Comparison of ENCODE assay signal across 16 cellular contexts in genomic region chr1:68383092-68383491, GRCh38.
"Had no signal": no experiment of that assay in that cellular context is flagged by ENCODE, and none has a peak within 500 bp of the region (broad histone marks: within the 10 kb centered on the region; RNA-seq: fewer than 3 reads in every experiment).

No MANE protein-coding gene starts in this region.

- H3K9me3 Mint-ChIP-seq: activated naive CD4-positive, alpha-beta T cell treated with anti-CD3 and anti-CD28 coated beads, Interleukin-2, amount 10 ng/mL, durations not matched to agents 7 days and 5 days; stimulated activated naive CD8-positive, alpha-beta T cell treated with anti-CD3 and anti-CD28 coated beads, Interleukin-15, Interleukin-2, amounts not matched to agents 100 ng/mL and 50 ng/mL, for 24 hours; T-cell had no signal

- H3K36me3 Mint-ChIP-seq: activated naive CD4-positive, alpha-beta T cell treated with anti-CD3 and anti-CD28 coated beads, Interleukin-2, amount 10 ng/mL, durations not matched to agents 7 days and 5 days; immature natural killer cell; naive thymus-derived CD4-positive, alpha-beta T cell; T-cell; type B pancreatic cell had no signal

- H3K27me3 ChIP-seq: ascending aorta, cardiac muscle cell, ovary, suprapubic skin had no signal

- ATAC-seq: naive thymus-derived CD4-positive, alpha-beta T cell; sciatic nerve; T-cell had no signal

- H3K4me3 ChIP-seq: ascending aorta, cardiac muscle cell, ovary, suprapubic skin had no signal

- H3K9me3 ChIP-seq: ascending aorta, ovary, suprapubic skin had no signal

- H3K27ac Mint-ChIP-seq: activated naive CD4-positive, alpha-beta T cell treated with anti-CD3 and anti-CD28 coated beads, Interleukin-2, amount 10 ng/mL, durations not matched to agents 7 days and 5 days; immature natural killer cell; naive thymus-derived CD4-positive, alpha-beta T cell; stimulated activated naive CD8-positive, alpha-beta T cell treated with anti-CD3 and anti-CD28 coated beads, Interleukin-15, Interleukin-2, amounts not matched to agents 100 ng/mL and 50 ng/mL, for 24 hours; T-cell; type B pancreatic cell had no signal

- H3K27me3 Mint-ChIP-seq: activated naive CD4-positive, alpha-beta T cell treated with anti-CD3 and anti-CD28 coated beads, Interleukin-2, amount 10 ng/mL, durations not matched to agents 7 days and 5 days; stimulated activated naive CD8-positive, alpha-beta T cell treated with anti-CD3 and anti-CD28 coated beads, Interleukin-15, Interleukin-2, amounts not matched to agents 100 ng/mL and 50 ng/mL, for 24 hours; type B pancreatic cell had no signal

- H3K4me3 Mint-ChIP-seq: activated naive CD4-positive, alpha-beta T cell treated with anti-CD3 and anti-CD28 coated beads, Interleukin-2, amount 10 ng/mL, durations not matched to agents 7 days and 5 days; immature natural killer cell; naive thymus-derived CD4-positive, alpha-beta T cell; stimulated activated naive CD8-positive, alpha-beta T cell treated with anti-CD3 and anti-CD28 coated beads, Interleukin-15, Interleukin-2, amounts not matched to agents 100 ng/mL and 50 ng/mL, for 24 hours; T-cell; type B pancreatic cell had no signal

- DNase-seq: activated CD4-positive, alpha-beta T cell treated with anti-CD3 and anti-CD28 coated beads for 1 hour; activated CD4-positive, alpha-beta T cell treated with anti-CD3 and anti-CD28 coated beads, Interleukin-2, amount 50 U/mL, for 4 hours; activated naive CD4-positive, alpha-beta T cell treated with anti-CD3 and anti-CD28 coated beads, Interleukin-2, amount 10 ng/mL, durations not matched to agents 7 days and 5 days; activated T-cell treated with anti-CD3 and anti-CD28 coated beads for 4 hours; foreskin melanocyte; head of caudate nucleus; immature natural killer cell; naive thymus-derived CD4-positive, alpha-beta T cell; ovary; T-cell had no signal

- H3K27ac ChIP-seq: cardiac muscle cell, ovary had no signal

- H3K36me3 ChIP-seq: ascending aorta, cardiac muscle cell, ovary, suprapubic skin had no signal

- H3K4me1 Mint-ChIP-seq: activated naive CD4-positive, alpha-beta T cell treated with anti-CD3 and anti-CD28 coated beads, Interleukin-2, amount 10 ng/mL, durations not matched to agents 7 days and 5 days; immature natural killer cell; T-cell had no signal
